Comparison of ENCODE assay signal across 2 cellular contexts in the genomic region with DNA sequence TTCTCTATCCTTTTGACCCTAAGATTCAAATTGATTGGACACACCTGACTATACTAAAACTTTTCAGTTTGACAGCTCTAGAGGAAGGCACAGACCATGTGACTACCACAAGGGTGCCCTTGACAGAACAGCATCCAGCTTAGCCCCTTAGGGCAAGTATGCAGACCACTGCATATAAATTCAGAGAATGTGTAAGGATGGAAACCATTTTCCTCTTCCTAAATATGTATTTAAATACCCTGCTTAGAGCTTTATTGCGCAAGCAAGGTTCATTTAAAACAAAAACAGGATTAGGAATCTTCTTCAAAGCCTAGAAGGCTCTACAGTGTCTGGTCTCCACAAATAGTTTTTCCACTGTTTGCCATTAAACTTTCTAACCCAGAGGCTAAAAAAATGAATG.
A peak's percentile ranks its signal among the peaks of the same experiment; 100 is the strongest.
TF ChIP-seq lines count a peak whose summit lies in the region.

No MANE protein-coding gene starts in this region.

TF ChIP-seq in HCT116, 20 proteins besides CTCF, POLR2A, EP300 and RAD21:
- TF ChIP-seq, protein P1, sequence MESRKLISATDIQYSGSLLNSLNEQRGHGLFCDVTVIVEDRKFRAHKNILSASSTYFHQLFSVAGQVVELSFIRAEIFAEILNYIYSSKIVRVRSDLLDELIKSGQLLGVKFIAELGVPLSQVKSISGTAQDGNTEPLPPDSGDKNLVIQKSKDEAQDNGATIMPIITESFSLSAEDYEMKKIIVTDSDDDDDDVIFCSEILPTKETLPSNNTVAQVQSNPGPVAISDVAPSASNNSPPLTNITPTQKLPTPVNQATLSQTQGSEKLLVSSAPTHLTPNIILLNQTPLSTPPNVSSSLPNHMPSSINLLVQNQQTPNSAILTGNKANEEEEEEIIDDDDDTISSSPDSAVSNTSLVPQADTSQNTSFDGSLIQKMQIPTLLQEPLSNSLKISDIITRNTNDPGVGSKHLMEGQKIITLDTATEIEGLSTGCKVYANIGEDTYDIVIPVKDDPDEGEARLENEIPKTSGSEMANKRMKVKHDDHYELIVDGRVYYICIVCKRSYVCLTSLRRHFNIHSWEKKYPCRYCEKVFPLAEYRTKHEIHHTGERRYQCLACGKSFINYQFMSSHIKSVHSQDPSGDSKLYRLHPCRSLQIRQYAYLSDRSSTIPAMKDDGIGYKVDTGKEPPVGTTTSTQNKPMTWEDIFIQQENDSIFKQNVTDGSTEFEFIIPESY (IDR thresholded peaks at IDR 0.05; ENCODE audit: extremely low read depth, insufficient replicate concordance, low read length), result no peak
- no peak for TF ChIP-seq SRF (IDR thresholded peaks at IDR 0.05; ENCODE audit: low read depth)
- TF ChIP-seq CEBPB (IDR thresholded peaks at IDR 0.05; ENCODE audit: low read depth), result 0 out of 2 replicates have a peak, but pooled peaks have one; percentile 26
- TF ChIP-seq SIN3A (IDR thresholded peaks at IDR 0.05; ENCODE audit: low read depth), result no peak
- TF ChIP-seq, protein P2, sequence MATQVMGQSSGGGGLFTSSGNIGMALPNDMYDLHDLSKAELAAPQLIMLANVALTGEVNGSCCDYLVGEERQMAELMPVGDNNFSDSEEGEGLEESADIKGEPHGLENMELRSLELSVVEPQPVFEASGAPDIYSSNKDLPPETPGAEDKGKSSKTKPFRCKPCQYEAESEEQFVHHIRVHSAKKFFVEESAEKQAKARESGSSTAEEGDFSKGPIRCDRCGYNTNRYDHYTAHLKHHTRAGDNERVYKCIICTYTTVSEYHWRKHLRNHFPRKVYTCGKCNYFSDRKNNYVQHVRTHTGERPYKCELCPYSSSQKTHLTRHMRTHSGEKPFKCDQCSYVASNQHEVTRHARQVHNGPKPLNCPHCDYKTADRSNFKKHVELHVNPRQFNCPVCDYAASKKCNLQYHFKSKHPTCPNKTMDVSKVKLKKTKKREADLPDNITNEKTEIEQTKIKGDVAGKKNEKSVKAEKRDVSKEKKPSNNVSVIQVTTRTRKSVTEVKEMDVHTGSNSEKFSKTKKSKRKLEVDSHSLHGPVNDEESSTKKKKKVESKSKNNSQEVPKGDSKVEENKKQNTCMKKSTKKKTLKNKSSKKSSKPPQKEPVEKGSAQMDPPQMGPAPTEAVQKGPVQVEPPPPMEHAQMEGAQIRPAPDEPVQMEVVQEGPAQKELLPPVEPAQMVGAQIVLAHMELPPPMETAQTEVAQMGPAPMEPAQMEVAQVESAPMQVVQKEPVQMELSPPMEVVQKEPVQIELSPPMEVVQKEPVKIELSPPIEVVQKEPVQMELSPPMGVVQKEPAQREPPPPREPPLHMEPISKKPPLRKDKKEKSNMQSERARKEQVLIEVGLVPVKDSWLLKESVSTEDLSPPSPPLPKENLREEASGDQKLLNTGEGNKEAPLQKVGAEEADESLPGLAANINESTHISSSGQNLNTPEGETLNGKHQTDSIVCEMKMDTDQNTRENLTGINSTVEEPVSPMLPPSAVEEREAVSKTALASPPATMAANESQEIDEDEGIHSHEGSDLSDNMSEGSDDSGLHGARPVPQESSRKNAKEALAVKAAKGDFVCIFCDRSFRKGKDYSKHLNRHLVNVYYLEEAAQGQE (IDR thresholded peaks at IDR 0.05; ENCODE audit: low read depth), result no peak

TF ChIP-seq in SK-N-SH, 30 proteins besides CTCF, POLR2A, EP300 and RAD21:
- TF ChIP-seq FOSL2 (IDR thresholded peaks at IDR 0.05; ENCODE audit: borderline replicate concordance, low read depth) (no peak), YY1 (IDR thresholded peaks at IDR 0.05; ENCODE audit: low read depth) (no peak), RFX5 (IDR thresholded peaks at IDR 0.05; ENCODE audit: low read length) (no peak), MAX (IDR thresholded peaks at IDR 0.05; ENCODE audit: low read depth) (no peak), NFIC (IDR thresholded peaks at IDR 0.05; ENCODE audit: borderline replicate concordance) (no peak), NRF1 (IDR thresholded peaks at IDR 0.05; ENCODE audit: low read depth, low read length) (no peak), MEF2A (IDR thresholded peaks at IDR 0.05; ENCODE audit: borderline replicate concordance, low read depth) (no peak), SIN3A (IDR thresholded peaks at IDR 0.05; ENCODE audit: borderline replicate concordance, low read depth, low read length) (no peak), RXRA (IDR thresholded peaks at IDR 0.05; ENCODE audit: borderline replicate concordance, low read depth) (no peak), TCF12 (IDR thresholded peaks at IDR 0.05) (no peak), USF2 (IDR thresholded peaks at IDR 0.05; ENCODE audit: borderline replicate concordance, low read depth, low read length) (no peak), POLR2AphosphoS5 (IDR thresholded peaks at IDR 0.05; ENCODE audit: low read depth, low read length) (no peak)
TF ChIP-seq in SK-N-SH: peak in this region for 0.
